Comparison of ENCODE assay signal across 1 cellular context in the genomic region with DNA sequence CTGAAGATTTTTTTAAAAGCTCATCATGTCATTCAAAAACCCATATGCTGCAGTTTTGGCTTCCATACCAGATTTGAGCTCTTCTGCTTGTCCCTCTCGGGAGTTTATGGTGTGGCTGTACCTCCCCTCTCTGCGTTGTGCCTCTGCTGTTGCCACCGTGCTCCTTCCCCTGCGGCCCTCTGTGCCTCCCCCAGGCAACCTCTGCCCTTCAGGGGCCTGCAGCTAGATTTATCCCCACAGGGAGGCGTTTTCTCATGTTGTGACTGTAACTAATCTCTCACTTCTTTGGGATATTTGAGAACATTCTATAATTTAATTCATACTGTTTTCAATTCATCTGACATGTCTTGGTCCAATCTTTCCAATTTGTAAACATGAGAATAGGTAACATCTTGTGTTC.
A peak's percentile ranks its signal among the peaks of the same experiment; 100 is the strongest.
TF ChIP-seq lines count a peak whose summit lies in the region.

No MANE protein-coding gene starts in this region.

TF ChIP-seq in HepG2, 621 proteins besides CTCF, POLR2A, EP300 and RAD21:
- no peak for TF ChIP-seq KAT8 (CRISPR knock-in tag; IDR thresholded peaks at IDR 0.05)
- TF ChIP-seq RBM22 (optimal IDR thresholded peaks at IDR 0.05; ENCODE audit: low read length) = peak; percentile 23
